ENCODE assay signal across 24 cellular contexts in the genomic region with DNA sequence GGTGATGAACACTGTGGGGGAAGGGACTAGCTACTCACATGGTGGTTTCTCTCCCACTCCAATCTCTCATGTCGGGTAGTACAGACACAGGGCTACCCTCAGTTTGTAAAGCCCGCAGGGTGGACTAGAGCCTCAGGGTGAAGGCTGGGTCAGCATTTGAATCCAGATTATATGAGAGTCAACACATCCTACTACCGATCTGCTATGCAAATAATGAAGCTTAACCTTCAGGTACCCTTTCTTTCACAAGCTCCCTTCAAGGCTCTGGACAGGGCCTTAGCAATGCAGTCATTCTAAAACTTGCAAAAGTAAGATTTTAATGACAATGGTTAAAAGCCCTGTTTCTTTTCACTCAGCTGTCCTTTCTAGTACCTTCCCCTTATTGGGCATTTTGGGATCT. TPM values are rescaled to one million over a fixed set of nuclear protein-coding genes. Genes with fewer than 3 reads are reported as not detected.
"Had no signal": no experiment of that assay in that cellular context is flagged by ENCODE, and none has a peak within 500 bp of the region (broad histone marks: within the 10 kb centered on the region; RNA-seq: fewer than 3 reads in every experiment).

No MANE protein-coding gene starts in this region.

- H3K27ac ChIP-seq: breast epithelium, left lung, lower lobe of right lung, parathyroid adenoma, right atrium auricular region, suprapubic skin, tibial artery had no signal

- H3K27me3 ChIP-seq: breast epithelium, left lung, right atrium auricular region, suprapubic skin, tibial artery had no signal

- H3K79me2 ChIP-seq: parathyroid adenoma had no signal

- H2AFZ ChIP-seq: parathyroid adenoma had no signal

- H3K9me3 ChIP-seq: breast epithelium, left lung, lower lobe of right lung, right atrium auricular region, suprapubic skin, tibial artery had no signal

- DNase-seq: activated B cell treated with CpG ODN at 0.5 μM for 24 hours; activated CD4-positive, alpha-beta T cell treated with anti-CD3 and anti-CD28 coated beads, Interleukin-2, amount 50 U/mL, for 1 hour; activated CD8-positive, alpha-beta T cell treated with anti-CD3 and anti-CD28 coated beads for 36 hours; activated naive CD4-positive, alpha-beta T cell; activated T-cell treated with anti-CD3 and anti-CD28 coated beads for 4 hours; activated T-cell treated with anti-CD3 and anti-CD28 coated beads, Interleukin-2, amount 50 U/mL, for 72 hours; central memory CD4-positive, alpha-beta T cell; endodermal cell; head of caudate nucleus; hypothalamus; left lung; lower lobe of right lung; naive thymus-derived CD8-positive, alpha-beta T cell; occipital lobe; stimulated activated CD4-positive, alpha-beta T cell treated with anti-CD3 and anti-CD28 coated beads, Interleukin-1b, Interleukin-23, amount 100 ng/mL, for 48 hours; stimulated activated naive CD4-positive, alpha-beta T cell had no signal

- H3K4me2 ChIP-seq: smooth muscle cell had no signal

- H3K4me3 ChIP-seq: breast epithelium, left lung, lower lobe of right lung, right atrium auricular region, smooth muscle cell, suprapubic skin, tibial artery had no signal

- H3K4me1 ChIP-seq: breast epithelium, lower lobe of right lung, parathyroid adenoma had no signal

- FAIRE-seq: islet of Langerhans had no signal

- H3K36me3 ChIP-seq: breast epithelium, left lung, lower lobe of right lung, right atrium auricular region, suprapubic skin, tibial artery had no signal

RNA-seq across cellular contexts. Expression of gene LAX1, which starts 25.0 kb away (rescaled TPM):
- total RNA-seq: neural crest cell, occipital lobe, right atrium auricular region had no signal
